ENCODE assay signal across 14 cellular contexts in genomic region chr22:48084041-48084748, GRCh38.
DNase-seq lines count a peak whose midpoint lies in the region; ATAC-seq and TF ChIP-seq lines count a peak whose summit lies in the region.
"Had no signal": no experiment of that assay in that cellular context is flagged by ENCODE, and none has a peak within 500 bp of the region (broad histone marks: within the 10 kb centered on the region; RNA-seq: fewer than 3 reads in every experiment).

No MANE protein-coding gene starts in this region.

- no peaks in the 10 kb centered on the region for H3K36me3 Mint-ChIP-seq in activated naive CD8-positive, alpha-beta T cell treated with anti-CD3 and anti-CD28 coated beads, Interleukin-2, amount 10 ng/mL, durations not matched to agents 7 days and 5 days
- no peaks in the 10 kb centered on the region for H3K36me3 Mint-ChIP-seq in activated naive CD8-positive, alpha-beta T cell treated with anti-CD3 and anti-CD28 coated beads for 36 hours
- H3K36me3 Mint-ChIP-seq: brain had no signal

- no peaks in the 10 kb centered on the region for H3K9me3 ChIP-seq in A673 (ENCODE audit: low read depth, low read length, poor library complexity, severe bottlenecking)
- H3K9me3 ChIP-seq: SK-N-SH had no signal

- no peaks in the 10 kb centered on the region for H3K9me3 Mint-ChIP-seq in activated naive CD8-positive, alpha-beta T cell treated with anti-CD3 and anti-CD28 coated beads, Interleukin-2, amount 10 ng/mL, durations not matched to agents 7 days and 5 days
- no peaks in the 10 kb centered on the region for H3K9me3 Mint-ChIP-seq in activated naive CD8-positive, alpha-beta T cell treated with anti-CD3 and anti-CD28 coated beads for 36 hours

- H3K4me3 Mint-ChIP-seq in activated naive CD8-positive, alpha-beta T cell treated with anti-CD3 and anti-CD28 coated beads, Interleukin-2, amount 10 ng/mL, durations not matched to agents 7 days and 5 days, result peak overlapping the region; percentile 20
- H3K4me3 Mint-ChIP-seq in activated naive CD8-positive, alpha-beta T cell treated with anti-CD3 and anti-CD28 coated beads for 36 hours, result no peak overlapping the region
- H3K4me3 Mint-ChIP-seq: brain had no signal

- no peak overlapping the region for H3K27ac ChIP-seq in A673 (ENCODE audit: low read depth, low read length, poor library complexity, severe bottlenecking)

- intact Hi-C loops in A673 (cut with micrococcal nuclease; ENCODE audit: unreplicated experiment), result no loop called here

- peak; percentile 50 for ATAC-seq in activated naive CD8-positive, alpha-beta T cell treated with anti-CD3 and anti-CD28 coated beads, Interleukin-2, amount 10 ng/mL, durations not matched to agents 7 days and 5 days (ENCODE audit: low read depth)
- ATAC-seq in HG03066 (IDR thresholded peaks at IDR 0.05; ENCODE audit: low read depth, unreplicated experiment) (peak; percentile 68), GM18907 (IDR thresholded peaks at IDR 0.05; ENCODE audit: unreplicated experiment) (no peak), HG03521 (IDR thresholded peaks at IDR 0.05; ENCODE audit: unreplicated experiment) (no peak)

- H3K36me3 ChIP-seq in A673 (ENCODE audit: insufficient read depth, low read length, poor library complexity, severe bottlenecking), result no peaks in the 10 kb centered on the region

- peaks cover 24% of the 10 kb centered on the region for H3K4me1 Mint-ChIP-seq in activated naive CD8-positive, alpha-beta T cell treated with anti-CD3 and anti-CD28 coated beads, Interleukin-2, amount 10 ng/mL, durations not matched to agents 7 days and 5 days
- peaks cover 3% of the 10 kb centered on the region for H3K4me1 Mint-ChIP-seq in activated naive CD8-positive, alpha-beta T cell treated with anti-CD3 and anti-CD28 coated beads for 36 hours
- H3K4me1 Mint-ChIP-seq: brain had no signal

- H3K27me3 Mint-ChIP-seq in activated naive CD8-positive, alpha-beta T cell treated with anti-CD3 and anti-CD28 coated beads, Interleukin-2, amount 10 ng/mL, durations not matched to agents 7 days and 5 days, result peaks cover 34% of the 10 kb centered on the region
- H3K27me3 Mint-ChIP-seq in activated naive CD8-positive, alpha-beta T cell treated with anti-CD3 and anti-CD28 coated beads for 36 hours, result peaks cover 19% of the 10 kb centered on the region

- CTCF ChIA-PET in A673 (lab: Charles Lee), result no interaction called here

- POLR2A ChIA-PET in activated naive CD8-positive, alpha-beta T cell treated with anti-CD3 and anti-CD28 coated beads, Interleukin-2, amount 10 ng/mL, durations not matched to agents 7 days and 5 days (lab: Charles Lee), result interaction anchor here (1.9 kb wide), 1 partner anchor 15 kb away, joined by 7 read pairs; no protein-coding TSS in a partner anchor
- POLR2A ChIA-PET in A673 (lab: Charles Lee; ENCODE audit: low non-redundant PET), result no interaction called here

- DNase-seq in activated naive CD8-positive, alpha-beta T cell treated with anti-CD3 and anti-CD28 coated beads, Interleukin-2, amount 10 ng/mL, durations not matched to agents 7 days and 5 days, result peak; percentile 45
- DNase-seq in activated naive CD8-positive, alpha-beta T cell treated with anti-CD3 and anti-CD28 coated beads for 36 hours, result no peak
- DNase-seq in UCSD-AML1 (lab: John Stamatoyannopoulos, UW; ENCODE audit: unreplicated experiment) (peak; percentile 68), NCI-H146 treated with DMSO at 0.1 percent for 48 hours (lab: John Stamatoyannopoulos, UW; ENCODE audit: unreplicated experiment) (no peak), A673 (ENCODE audit: low spot score) (no peak)
- DNase-seq: activated CD8-positive, alpha-beta memory T cell treated with anti-CD3 and anti-CD28 coated beads, Interleukin-2, amount 50 U/mL, for 4 hours; erythroblast; H7; NCI-H2171; SK-N-SH had no signal

- H3K4me3 ChIP-seq in A673 (ENCODE audit: low read depth, low read length, poor library complexity, severe bottlenecking), result no peak overlapping the region

- no peaks in the 10 kb centered on the region for H3K4me1 ChIP-seq in A673 (ENCODE audit: insufficient read depth, low read length, poor library complexity, severe bottlenecking)

- H3K27ac Mint-ChIP-seq in activated naive CD8-positive, alpha-beta T cell treated with anti-CD3 and anti-CD28 coated beads, Interleukin-2, amount 10 ng/mL, durations not matched to agents 7 days and 5 days, result peak overlapping the region; percentile 0
- no peak overlapping the region for H3K27ac Mint-ChIP-seq in activated naive CD8-positive, alpha-beta T cell treated with anti-CD3 and anti-CD28 coated beads for 36 hours

- H3K27me3 ChIP-seq in A673 (replicated peaks; ENCODE audit: insufficient read depth, low read depth, low read length, poor library complexity), result no peaks in the 10 kb centered on the region

- no peak for TF ChIP-seq CTCF in A673 (conservative IDR thresholded peaks at IDR 0.05; ENCODE audit: low read depth, low read length)

- BruUV-seq in A673 (replicated peaks; lab: Mats Ljungman, UMichigan), result no TSS peak

Comparison
In these comparisons a context has a peak if more than half of its experiments do, and no peak if none do; other contexts are left out.
1. DNase-seq: peak in activated naive CD8-positive, alpha-beta T cell treated with anti-CD3 and anti-CD28 coated beads, Interleukin-2, amount 10 ng/mL, durations not matched to agents 7 days and 5 days (single experiment) and UCSD-AML1 (single experiment); none in activated naive CD8-positive, alpha-beta T cell treated with anti-CD3 and anti-CD28 coated beads for 36 hours (single experiment), NCI-H146 treated with DMSO at 0.1 percent for 48 hours (single experiment) and A673 (single experiment).
2. ATAC-seq: peak in activated naive CD8-positive, alpha-beta T cell treated with anti-CD3 and anti-CD28 coated beads, Interleukin-2, amount 10 ng/mL, durations not matched to agents 7 days and 5 days (single experiment) and HG03066 (single experiment); none in GM18907 (single experiment) and HG03521 (single experiment).